In the genomic region with DNA sequence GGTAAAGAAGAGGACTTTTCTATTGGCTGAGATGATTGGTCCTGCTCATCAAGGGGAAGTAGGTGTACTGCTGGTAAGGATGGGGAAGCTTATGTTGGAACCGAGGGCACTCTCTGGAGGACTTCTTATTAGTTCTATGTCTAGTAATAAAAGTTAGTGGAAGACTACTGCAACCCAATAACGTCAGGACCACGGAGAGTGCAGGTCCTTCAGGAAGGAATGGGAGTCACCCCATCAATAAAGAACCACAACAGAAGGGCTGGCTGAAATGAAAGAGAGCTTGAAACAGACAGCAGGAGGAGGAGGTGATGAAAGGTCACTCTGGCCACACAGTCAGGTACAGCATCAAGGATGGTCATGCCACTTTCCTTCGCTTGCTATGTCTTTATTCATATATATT, we compare ENCODE assay signal across 22 cellular contexts.
A peak's percentile ranks its signal among the peaks of the same experiment; 100 is the strongest.
DNase-seq lines count a peak whose midpoint lies in the region; ATAC-seq, FAIRE-seq and TF ChIP-seq lines count a peak whose summit lies in the region.
"Had no signal": no experiment of that assay in that cellular context is flagged by ENCODE, and none has a peak within 500 bp of the region (broad histone marks: within the 10 kb centered on the region; RNA-seq: fewer than 3 reads in every experiment).

No MANE protein-coding gene starts in this region.

- H3K23me2 ChIP-seq in H1 (ENCODE audit: low read depth, low read length): no peaks in the 10 kb centered on the region

- H3K36me3 ChIP-seq in BJ (ENCODE audit: control insufficient read depth, insufficient read depth, low read length) (no peaks in the 10 kb centered on the region), H1 (ENCODE audit: control insufficient read depth in 2 of 4, insufficient read depth in 4 of 4, low read length in 3 of 4) (no peaks in the 10 kb centered on the region), mesenchymal stem cell (ENCODE audit: control insufficient read depth in 1 of 2, insufficient read depth in 2 of 2, low read depth in 1 of 2, low read length in 2 of 2) (no peaks in the 10 kb centered on the region), upper lobe of left lung (no peaks in the 10 kb centered on the region)
- H3K36me3 ChIP-seq: colonic mucosa, heart left ventricle, right atrium auricular region, SJCRH30, uterus had no signal

- H3K14ac ChIP-seq in H1 (ENCODE audit: insufficient read length) (no peak overlapping the region), mesenchymal stem cell (ENCODE audit: low read length in 2 of 2) (no peak overlapping the region)

- H3K27me3 ChIP-seq in BJ (ENCODE audit: control insufficient read depth, insufficient read depth, low read length): peaks cover 4% of the 10 kb centered on the region; the same call in 1 of the 2 replicates
- no peaks in the 10 kb centered on the region for H3K27me3 ChIP-seq in H1 (replicated peaks in 1 of 4; ENCODE audit: control insufficient read depth in 3 of 4, extremely low read depth in 1 of 4, insufficient read depth in 3 of 4, low read length in 3 of 4)
- H3K27me3 ChIP-seq in mesenchymal stem cell (ENCODE audit: control insufficient read depth in 1 of 2, insufficient read depth in 1 of 2, low read length in 2 of 2): peaks cover 16 to 34% of the 10 kb centered on the region in 2 experiments
- H3K27me3 ChIP-seq in upper lobe of left lung: no peaks in the 10 kb centered on the region
- H3K27me3 ChIP-seq: colonic mucosa, right atrium auricular region, uterus had no signal

- TF ChIP-seq EP300 in H1 (IDR thresholded peaks at IDR 0.05; ENCODE audit: borderline replicate concordance in 1 of 2, low read depth in 2 of 2, low read length in 2 of 2) (no peak), upper lobe of left lung (IDR thresholded peaks at IDR 0.05) (no peak)

- ATAC-seq in upper lobe of left lung (ENCODE audit: low FRiP score in 2 of 2): no peak
- ATAC-seq: heart left ventricle had no signal

- no peak overlapping the region for H3K27ac ChIP-seq in RWPE1
- H3K27ac ChIP-seq in H1 (ENCODE audit: low read depth, low read length): no peak overlapping the region
- no peak overlapping the region for H3K27ac ChIP-seq in mesenchymal stem cell (ENCODE audit: low read length, poor library complexity, severe bottlenecking)
- H3K27ac ChIP-seq in upper lobe of left lung: no peak overlapping the region
- H3K27ac ChIP-seq: colonic mucosa, epithelial cell of prostate, heart left ventricle, right atrium auricular region, SJCRH30, uterus had no signal

- H4K5ac ChIP-seq in H1 (ENCODE audit: insufficient read length, low read depth, low read length): no peak overlapping the region

- H2AFZ ChIP-seq in H1 (ENCODE audit: low read length) (no peak overlapping the region), mesenchymal stem cell (ENCODE audit: low read depth, low read length) (no peak overlapping the region)

- no peaks in the 10 kb centered on the region for H3K4me1 Mint-ChIP-seq in activated T-helper 1 cell treated with anti-CD3 and anti-CD28 coated beads, Interleukin-12 subunit alpha, Interleukin-12 subunit beta, Interleukin-2, Interleukin-4 antibody, amounts not matched to agents 30 ng/mL and 10 ng/mL and 1 ng/mL, durations not matched to agents 14 hours and 24 hours and 36 hours (ENCODE audit: low read depth)

- H3K79me2 ChIP-seq in H1 (ENCODE audit: control insufficient read depth in 1 of 2, insufficient read depth in 2 of 2, low read length in 2 of 2): no peaks in the 10 kb centered on the region

- H3K4me1 ChIP-seq in H1 (replicated peaks in 1 of 4; ENCODE audit: control insufficient read depth in 3 of 4, insufficient read depth in 4 of 4, low read length in 3 of 4): peaks cover 0 to 4% (median 0%) of the 10 kb centered on the region in 4 experiments; a peak in 2 of 7 replicates
- H3K4me1 ChIP-seq in mesenchymal stem cell (ENCODE audit: control insufficient read depth, insufficient read depth, low read depth, low read length): no peaks in the 10 kb centered on the region
- H3K4me1 ChIP-seq in upper lobe of left lung: no peaks in the 10 kb centered on the region
- H3K4me1 ChIP-seq: Caco-2, colonic mucosa, heart left ventricle, right atrium auricular region, SJCRH30, uterus had no signal

- H3K4me3 ChIP-seq in BJ (ENCODE audit: low read depth, low read length) (no peak overlapping the region), H1 (ENCODE audit: extremely low read depth in 1 of 4, insufficient read depth in 2 of 4, low read depth in 3 of 4, low read length in 4 of 4) (no peak overlapping the region), mesenchymal stem cell (ENCODE audit: insufficient read depth in 1 of 2, low read depth in 1 of 2, low read length in 2 of 2) (no peak overlapping the region), upper lobe of left lung (no peak overlapping the region)
- H3K4me3 ChIP-seq: colonic mucosa, heart left ventricle, right atrium auricular region, SJCRH30, uterus had no signal

- no peaks in the 10 kb centered on the region for H3K9me3 ChIP-seq in H1 (ENCODE audit: insufficient read depth in 2 of 2, low read depth in 1 of 2, low read length in 1 of 2)
- no peaks in the 10 kb centered on the region for H3K9me3 ChIP-seq in mesenchymal stem cell (ENCODE audit: control insufficient read depth, low read length)
- H3K9me3 ChIP-seq in upper lobe of left lung: no peaks in the 10 kb centered on the region
- H3K9me3 ChIP-seq: Caco-2, colonic mucosa, heart left ventricle, right atrium auricular region, SJCRH30, uterus had no signal

- TF ChIP-seq RAD21 in H1 (IDR thresholded peaks at IDR 0.05 in 1 of 2, conservative IDR thresholded peaks at IDR 0.05 in 1 of 2; ENCODE audit: low read depth in 2 of 2, low read length in 2 of 2): no peak

- H3K9me3 Mint-ChIP-seq in activated T-helper 1 cell treated with anti-CD3 and anti-CD28 coated beads, Interleukin-12 subunit alpha, Interleukin-12 subunit beta, Interleukin-2, Interleukin-4 antibody, amounts not matched to agents 30 ng/mL and 10 ng/mL and 1 ng/mL, durations not matched to agents 14 hours and 24 hours and 36 hours: no peaks in the 10 kb centered on the region

- TF ChIP-seq POLR2A in H1 (IDR thresholded peaks at IDR 0.05; ENCODE audit: control extremely low read depth in 1 of 2, low read depth in 2 of 2, low read length in 2 of 2) (no peak), upper lobe of left lung (IDR thresholded peaks at IDR 0.05) (no peak)

- no peak overlapping the region for H3K4me3 Mint-ChIP-seq in activated T-helper 1 cell treated with anti-CD3 and anti-CD28 coated beads, Interleukin-12 subunit alpha, Interleukin-12 subunit beta, Interleukin-2, Interleukin-4 antibody, amounts not matched to agents 30 ng/mL and 10 ng/mL and 1 ng/mL, durations not matched to agents 14 hours and 24 hours and 36 hours

- no peak overlapping the region for H2BK20ac ChIP-seq in H1 (ENCODE audit: low read length)

- intact Hi-C loops in activated T-helper 1 cell treated with anti-CD3 and anti-CD28 coated beads, Interleukin-12 subunit alpha, Interleukin-12 subunit beta, Interleukin-2, Interleukin-4 antibody, amounts not matched to agents 30 ng/mL and 10 ng/mL and 1 ng/mL, durations not matched to agents 14 hours and 24 hours and 36 hours (cut with micrococcal nuclease): no loop called here

- H3K79me1 ChIP-seq in H1 (ENCODE audit: low read depth, low read length): no peaks in the 10 kb centered on the region
- no peaks in the 10 kb centered on the region for H3K79me1 ChIP-seq in mesenchymal stem cell (replicated peaks; ENCODE audit: low read length, poor library complexity, severe bottlenecking)

- POLR2A ChIA-PET in BJ (lab: Charles Lee) (no interaction called here), RWPE1 (lab: Yijun Ruan, JAX; ENCODE audit: low non-redundant PET) (no interaction called here), H1 (lab: Charles Lee; ENCODE audit: partially characterized antibody) (no interaction called here)

- H2BK12ac ChIP-seq in H1 (ENCODE audit: low read depth, low read length): no peak overlapping the region
- H2BK12ac ChIP-seq in mesenchymal stem cell (ENCODE audit: low read length in 2 of 2): no peak overlapping the region

- no peaks in the 10 kb centered on the region for H3K36me3 Mint-ChIP-seq in activated T-helper 1 cell treated with anti-CD3 and anti-CD28 coated beads, Interleukin-12 subunit alpha, Interleukin-12 subunit beta, Interleukin-2, Interleukin-4 antibody, amounts not matched to agents 30 ng/mL and 10 ng/mL and 1 ng/mL, durations not matched to agents 14 hours and 24 hours and 36 hours (ENCODE audit: low read depth)

- WGBS in H1 (ENCODE audit: extremely low coverage in 1 of 2, insufficient coverage in 1 of 2, insufficient read length in 1 of 2, insufficient replicate concordance in 2 of 2, low coverage in 1 of 2, low lambda C conversion rate in 2 of 2, missing lambda C conversion rate in 1 of 2), 2 experiments: 72% methylated on average over 4 of the region's 4 CpGs; no CpG with 5 or more reads in 1 of the 2 experiments
- WGBS in mesenchymal stem cell: 31% methylated on average over 1 of the region's 4 CpGs
- 55 to 59% methylated on average over 4 of the region's 4 CpGs for WGBS in upper lobe of left lung, 2 donors

- H4K20me1 ChIP-seq in H1 (replicated peaks in 1 of 2; ENCODE audit: control insufficient read depth in 1 of 2, insufficient read depth in 2 of 2, low read length in 2 of 2): no peaks in the 10 kb centered on the region

- H3K23ac ChIP-seq in H1 (ENCODE audit: insufficient read length) (no peak overlapping the region), mesenchymal stem cell (ENCODE audit: low read length in 2 of 2) (no peak overlapping the region)

- no peak overlapping the region for H2AK5ac ChIP-seq in H1 (ENCODE audit: low read depth, low read length)
- H2AK5ac ChIP-seq in mesenchymal stem cell (ENCODE audit: low read length, severe bottlenecking): no peak overlapping the region

- no peak overlapping the region for H2BK5ac ChIP-seq in H1 (ENCODE audit: low read depth, low read length)
- H2BK5ac ChIP-seq in mesenchymal stem cell (ENCODE audit: low read depth, low read length, poor library complexity, severe bottlenecking): no peak overlapping the region

- H3K27me3 Mint-ChIP-seq in activated T-helper 1 cell treated with anti-CD3 and anti-CD28 coated beads, Interleukin-12 subunit alpha, Interleukin-12 subunit beta, Interleukin-2, Interleukin-4 antibody, amounts not matched to agents 30 ng/mL and 10 ng/mL and 1 ng/mL, durations not matched to agents 14 hours and 24 hours and 36 hours (ENCODE audit: insufficient read depth): peaks cover 4% of the 10 kb centered on the region

- H3K9ac ChIP-seq in H1 (replicated peaks in 1 of 4; ENCODE audit: extremely low read depth in 1 of 4, low read depth in 3 of 4, low read length in 3 of 4) (no peak overlapping the region), mesenchymal stem cell (ENCODE audit: low read length) (no peak overlapping the region)

- DNase-seq in BJ (ENCODE audit: low read depth): no peak
- peak; percentile 25 for DNase-seq in RWPE1 (ENCODE audit: low spot score)
- DNase-seq in H1 (ENCODE audit: low read depth in 1 of 2, low spot score in 2 of 2): no peak
- peak; percentile 17 for DNase-seq in mesenchymal stem cell
- DNase-seq in upper lobe of left lung: no peak
- DNase-seq in NCI-H82 treated with DMSO at 0.1 percent for 48 hours (lab: John Stamatoyannopoulos, UW; ENCODE audit: unreplicated experiment): no peak
- DNase-seq in LoVo (ENCODE audit: low spot score): no peak
- DNase-seq in activated T-helper 1 cell treated with anti-CD3 and anti-CD28 coated beads, Interleukin-12 subunit alpha, Interleukin-12 subunit beta, Interleukin-2, Interleukin-4 antibody, amounts not matched to agents 30 ng/mL and 10 ng/mL and 1 ng/mL, durations not matched to agents 14 hours and 24 hours and 36 hours (ENCODE audit: low spot score): no peak
- DNase-seq: activated CD4-positive, CD25-positive, alpha-beta regulatory T cell treated with anti-CD3 and anti-CD28 coated beads, Interleukin-2, amount 50 U/mL, for 72 hours; activated effector memory CD4-positive, alpha-beta T cell treated with anti-CD3 and anti-CD28 coated beads, Interleukin-2, amount 50 U/mL, for 16 hours; AML-193; amygdala; Caco-2; colonic mucosa; heart left ventricle; MM.1S; NCI-H1694 treated with DMSO at 0.1 percent for 48 hours; NCI-H446 treated with DMSO at 0.1 percent for 48 hours; SJCRH30; uterus had no signal

- H3K56ac ChIP-seq in H1 (replicated peaks; ENCODE audit: insufficient read length, low read depth, low read length): no peak overlapping the region

- no peak overlapping the region for H3K4ac ChIP-seq in H1 (replicated peaks; ENCODE audit: insufficient read length, low read depth, low read length)
- no peak overlapping the region for H3K4ac ChIP-seq in mesenchymal stem cell (ENCODE audit: low read depth in 1 of 2, low read length in 2 of 2)

- TF ChIP-seq CTCF in BJ (IDR thresholded peaks at IDR 0.05; ENCODE audit: insufficient read depth, low read depth, low read length) (peak; percentile 15; the same call in 1 of the 2 replicates), RWPE1 (conservative IDR thresholded peaks at IDR 0.05; ENCODE audit: low read depth) (no peak), H1 (IDR thresholded peaks at IDR 0.05; ENCODE audit: control extremely low read depth in 1 of 3, insufficient read depth in 1 of 3, low read depth in 1 of 3, low read length in 3 of 3) (no peak), upper lobe of left lung (IDR thresholded peaks at IDR 0.05) (no peak)

- H4K8ac ChIP-seq in H1 (ENCODE audit: extremely low read depth, insufficient read depth, low read length): no peak overlapping the region
- no peak overlapping the region for H4K8ac ChIP-seq in mesenchymal stem cell (ENCODE audit: low read length)

- FAIRE-seq in H1 (lab: Jason Lieb, UNC): peak; percentile 28

- H2BK120ac ChIP-seq in H1 (replicated peaks; ENCODE audit: low read depth, low read length) (no peak overlapping the region), mesenchymal stem cell (ENCODE audit: low read depth, low read length) (no peak overlapping the region)

- no peak overlapping the region for H3K4me2 ChIP-seq in H1 (ENCODE audit: insufficient read depth in 1 of 2, low read depth in 2 of 2, low read length in 2 of 2)
- H3K4me2 ChIP-seq in mesenchymal stem cell (ENCODE audit: low read length, poor library complexity, severe bottlenecking): no peak overlapping the region

- CTCF ChIA-PET in BJ (lab: Yijun Ruan, JAX): no interaction called here
- CTCF ChIA-PET in RWPE1 (lab: Yijun Ruan, JAX): no interaction called here
- CTCF ChIA-PET in H1 (lab: Charles Lee; ENCODE audit: partially characterized antibody): interaction anchor here (0.9 to 1.5 kb wide), 4 partner anchors 11 to 49 kb away, joined by 3 to 5 read pairs (median 3); no protein-coding TSS in a partner anchor

- H2BK15ac ChIP-seq in H1 (ENCODE audit: low read length) (no peak overlapping the region), mesenchymal stem cell (ENCODE audit: low read depth, poor library complexity, severe bottlenecking) (no peak overlapping the region)

- no peak overlapping the region for H4K91ac ChIP-seq in H1 (replicated peaks; ENCODE audit: insufficient read length, low read length)
- H4K91ac ChIP-seq in mesenchymal stem cell (ENCODE audit: low read length): no peak overlapping the region

- H3K18ac ChIP-seq in H1 (ENCODE audit: extremely low read depth, low read length) (no peak overlapping the region), mesenchymal stem cell (ENCODE audit: low read depth in 1 of 2, low read length in 2 of 2) (no peak overlapping the region)

- no peak overlapping the region for H3K27ac Mint-ChIP-seq in activated T-helper 1 cell treated with anti-CD3 and anti-CD28 coated beads, Interleukin-12 subunit alpha, Interleukin-12 subunit beta, Interleukin-2, Interleukin-4 antibody, amounts not matched to agents 30 ng/mL and 10 ng/mL and 1 ng/mL, durations not matched to agents 14 hours and 24 hours and 36 hours

Comparison
In these comparisons a context has a peak if more than half of its experiments do, and no peak if none do; other contexts are left out.
1. DNase-seq: peak in RWPE1 (single experiment) and mesenchymal stem cell (single experiment); none in BJ (single experiment), H1 (0 of 2), upper lobe of left lung (0 of 2), NCI-H82 treated with DMSO at 0.1 percent for 48 hours (single experiment), LoVo (single experiment) and activated T-helper 1 cell treated with anti-CD3 and anti-CD28 coated beads, Interleukin-12 subunit alpha, Interleukin-12 subunit beta, Interleukin-2, Interleukin-4 antibody, amounts not matched to agents 30 ng/mL and 10 ng/mL and 1 ng/mL, durations not matched to agents 14 hours and 24 hours and 36 hours (single experiment).